8 cellular contexts compared by ENCODE assay signal in the genomic region with DNA sequence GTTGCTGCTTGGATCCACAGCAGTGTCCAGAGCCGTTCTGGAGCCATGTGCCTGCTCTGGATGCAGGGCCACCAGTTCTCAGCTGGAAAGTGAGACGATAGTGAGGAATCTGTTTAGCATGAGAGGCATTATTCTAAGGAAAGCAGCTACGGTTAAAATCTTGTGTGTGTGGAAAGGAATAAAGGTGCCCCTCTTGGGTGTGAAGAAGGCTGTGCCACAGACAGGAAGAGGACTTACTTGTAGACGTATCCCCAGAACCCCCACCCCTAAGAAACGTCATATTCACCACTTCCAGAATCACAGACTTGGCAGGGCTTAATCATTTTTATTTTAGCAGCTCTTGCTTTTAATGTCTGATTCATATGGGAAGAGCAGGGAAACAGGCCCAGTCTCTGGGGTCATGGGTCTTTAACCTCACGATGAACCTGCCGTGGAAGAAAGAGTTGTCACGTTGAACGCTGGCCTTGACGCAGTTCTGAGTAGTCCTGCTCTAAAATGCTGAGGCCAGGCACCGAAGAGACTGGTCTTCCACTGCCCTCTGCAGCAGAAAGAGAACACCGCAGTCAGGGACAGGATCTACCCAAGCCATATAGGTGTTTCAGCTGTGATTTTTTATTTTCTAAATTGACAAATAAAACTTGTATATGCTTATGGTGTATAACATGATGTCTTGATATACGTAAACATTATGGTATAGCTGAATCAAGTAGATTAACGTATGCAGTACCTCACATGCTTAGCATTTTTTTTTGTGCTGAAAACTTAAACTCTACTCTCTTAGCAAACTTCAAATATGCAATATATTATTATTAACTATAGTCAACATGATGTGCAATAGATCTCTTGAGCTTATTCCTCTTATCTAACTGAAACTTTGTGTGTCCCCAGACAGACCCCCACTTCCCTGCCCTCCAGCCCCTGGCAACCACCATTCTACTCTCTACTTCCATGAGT. TPM values are rescaled to one million over a fixed set of nuclear protein-coding genes. Genes with fewer than 3 reads are reported as not detected.
DNase-seq lines count a peak whose midpoint lies in the region; ATAC-seq and TF ChIP-seq lines count a peak whose summit lies in the region.

No MANE protein-coding gene starts in this region.

- H3K27ac Mint-ChIP-seq in osteocyte (ENCODE audit: unreplicated experiment): no peak overlapping the region

- no peaks in the 10 kb centered on the region for H3K4me1 Mint-ChIP-seq in osteocyte (ENCODE audit: unreplicated experiment)

- no peaks in the 10 kb centered on the region for H3K36me3 ChIP-seq in OCI-LY7 (ENCODE audit: insufficient read depth, low read length)

- peak overlapping the region; percentile 73 for H3K27ac ChIP-seq in C4-2B
- H3K27ac ChIP-seq in OCI-LY7 (ENCODE audit: low read depth, low read length, poor library complexity, severe bottlenecking): no peak overlapping the region

- DNase-seq in OCI-LY7 (ENCODE audit: low spot score) (peak; percentile 17), globus pallidus (ENCODE audit: low spot score) (peak; percentile 50), osteocyte (ENCODE audit: extremely low spot score, unreplicated experiment) (no peak), cortex of kidney (lab: John Stamatoyannopoulos, UW) (no peak)
- DNase-seq in activated gamma-delta T cell treated with anti-CD3 and anti-CD28 coated beads, Interleukin-2, amount 50 U/mL, for 16 hours (ENCODE audit: low read depth): peak; percentile 25

- H3K9me3 Mint-ChIP-seq in osteocyte (ENCODE audit: unreplicated experiment): no peaks in the 10 kb centered on the region

- H3K9me2 ChIP-seq in OCI-LY7 (ENCODE audit: insufficient read depth, low read length): no peaks in the 10 kb centered on the region

- H3K4me1 ChIP-seq in OCI-LY7 (ENCODE audit: insufficient read depth, low read length, poor library complexity, severe bottlenecking): no peaks in the 10 kb centered on the region

- H3K9me3 ChIP-seq in OCI-LY7 (ENCODE audit: low read length): no peaks in the 10 kb centered on the region

- H3K36me3 Mint-ChIP-seq in osteocyte (ENCODE audit: unreplicated experiment): no peaks in the 10 kb centered on the region

- POLR2A ChIA-PET in OCI-LY7 (lab: Charles Lee): no interaction called here

- ATAC-seq in GM18909 (IDR thresholded peaks at IDR 0.05; ENCODE audit: poor library complexity, unreplicated experiment) (peak; percentile 99), HG03558 (IDR thresholded peaks at IDR 0.05; ENCODE audit: extremely low read depth, unreplicated experiment) (peak; percentile 59)

- H3K27me3 Mint-ChIP-seq in osteocyte (ENCODE audit: unreplicated experiment): peaks cover 51% of the 10 kb centered on the region

- H3K79me2 ChIP-seq in OCI-LY7 (ENCODE audit: insufficient read depth, low read depth, low read length): no peaks in the 10 kb centered on the region

- CTCF ChIA-PET in OCI-LY7 (lab: Charles Lee; ENCODE audit: unreplicated experiment): no interaction called here

- BruUV-seq in OCI-LY7 (replicated peaks; lab: Mats Ljungman, UMichigan): no TSS peak

- peak; percentile 97 for TF ChIP-seq CTCF in C4-2B (conservative IDR thresholded peaks at IDR 0.05)
- peak; percentile 51 for TF ChIP-seq CTCF in OCI-LY7 (conservative IDR thresholded peaks at IDR 0.05; ENCODE audit: low read length)
- peak; percentile 84 for TF ChIP-seq CTCF in osteocyte (IDR thresholded peaks at IDR 0.05)

- no peaks in the 10 kb centered on the region for H4K20me1 ChIP-seq in OCI-LY7 (ENCODE audit: insufficient read depth, low read length)

- intact Hi-C loops in OCI-LY7 (cut with micrococcal nuclease; ENCODE audit: unreplicated experiment): no loop called here

- H3K4me2 ChIP-seq in OCI-LY7 (ENCODE audit: low read length): no peak overlapping the region

- no peak overlapping the region for H2AFZ ChIP-seq in OCI-LY7 (ENCODE audit: low read length)

- no peak overlapping the region for H3K4me3 ChIP-seq in OCI-LY7 (ENCODE audit: low read depth, low read length, poor library complexity, severe bottlenecking)

- no peak overlapping the region for H3K4me3 Mint-ChIP-seq in osteocyte (ENCODE audit: unreplicated experiment)

RNA-seq across cellular contexts. Expression of gene CARTPT, which starts 38.8 kb away (rescaled TPM):
- not detected in 2 replicates for total RNA-seq in OCI-LY7 (2014; rRNA removed; shearing (Covaris generic))
- not detected in 2 replicates for total RNA-seq in OCI-LY7 (2022)
- not detected in 2 replicates for total RNA-seq in osteocyte

Comparison
In these comparisons a context has a peak if more than half of its experiments do, and no peak if none do; other contexts are left out.
1. DNase-seq: peak in OCI-LY7 (single experiment), activated gamma-delta T cell treated with anti-CD3 and anti-CD28 coated beads, Interleukin-2, amount 50 U/mL, for 16 hours (single experiment) and globus pallidus (single experiment); none in osteocyte (single experiment) and cortex of kidney (single experiment).
2. Peak in every context shown above with its lines, with median percentiles within 50 percentile points of each other: CTCF ChIP-seq.